In the genomic region with DNA sequence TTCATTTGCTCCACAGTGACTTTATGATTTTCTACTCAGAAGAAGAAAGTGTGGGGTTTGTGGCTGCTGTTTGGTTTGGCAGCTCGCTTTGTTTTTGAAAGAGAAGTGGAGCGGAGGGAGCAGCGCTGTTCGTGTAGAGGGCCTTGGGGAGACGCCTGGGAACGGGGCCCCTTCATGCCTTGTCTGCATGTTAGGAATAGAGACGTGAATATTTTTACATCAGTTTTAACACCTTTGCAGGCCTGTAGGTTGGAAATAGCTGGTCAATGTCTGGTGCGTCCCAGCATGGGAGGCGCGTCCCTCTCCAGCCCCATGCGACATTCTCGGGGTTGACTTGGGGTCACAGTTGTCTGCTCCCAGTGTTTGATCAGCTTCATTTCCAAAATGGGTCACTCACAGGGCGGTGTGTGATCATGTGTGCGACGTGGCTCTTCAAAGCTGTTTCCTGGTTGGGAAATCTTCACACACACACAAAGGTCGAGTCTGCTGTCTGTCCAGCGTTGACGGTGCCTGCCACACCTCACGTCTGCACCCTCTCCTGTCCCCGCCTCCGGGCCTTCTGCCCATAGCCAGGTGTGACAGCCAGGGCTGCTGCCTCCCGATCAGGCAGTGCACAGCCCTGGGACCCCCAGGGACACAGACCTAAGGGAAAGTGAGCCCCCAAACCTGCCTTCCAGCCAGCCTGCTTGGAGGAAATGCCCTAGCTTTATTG, we compare ENCODE assay signal across 11 cellular contexts.
DNase-seq lines count a peak whose midpoint lies in the region; ATAC-seq, FAIRE-seq and TF ChIP-seq lines count a peak whose summit lies in the region.
"Had no signal": no experiment of that assay in that cellular context is flagged by ENCODE, and none has a peak within 500 bp of the region (broad histone marks: within the 10 kb centered on the region; RNA-seq: fewer than 3 reads in every experiment).

No MANE protein-coding gene starts in this region.

- ATAC-seq in activated T-cell treated with anti-CD3 and anti-CD28 coated beads, Interleukin-2, amount 50 U/mL, for 72 hours (replicated peaks in 1 of 2): peak in 1 of 2 donors; percentile 54
- ATAC-seq in lung (ENCODE audit: insufficient read depth, low FRiP score) (peak; percentile 62), upper lobe of left lung (ENCODE audit: low FRiP score in 2 of 2) (peak; percentile 54 to 82)
- ATAC-seq: K562 had no signal

- H2AFZ ChIP-seq in H1 (ENCODE audit: low read length): no peak overlapping the region

- no peak overlapping the region for H3K27ac Mint-ChIP-seq in activated T-cell treated with anti-CD3 and anti-CD28 coated beads, Interleukin-2, amount 50 U/mL, for 72 hours
- H3K27ac Mint-ChIP-seq: memory B cell had no signal

- no peak overlapping the region for H3K56ac ChIP-seq in H1 (replicated peaks; ENCODE audit: insufficient read length, low read depth, low read length)

- H3K27me3 Mint-ChIP-seq in activated T-cell treated with anti-CD3 and anti-CD28 coated beads, Interleukin-2, amount 50 U/mL, for 72 hours (ENCODE audit: low read depth): peaks cover 17% of the 10 kb centered on the region

- H3K14ac ChIP-seq in H1 (ENCODE audit: insufficient read length): no peak overlapping the region

- 84% methylated on average over 22 of the region's 22 CpGs; no CpG with 5 or more reads in 1 of the 2 experiments for WGBS in H1 (ENCODE audit: extremely low coverage in 1 of 2, insufficient coverage in 1 of 2, insufficient read length in 1 of 2, insufficient replicate concordance in 2 of 2, low coverage in 1 of 2, low lambda C conversion rate in 2 of 2, missing lambda C conversion rate in 1 of 2), 2 experiments
- WGBS in lung, 2 donors: 44 to 49% methylated on average over 22 of the region's 22 CpGs
- 51 to 63% methylated on average over 16 to 17 of the region's 22 CpGs for WGBS in upper lobe of left lung, 2 donors

- H3K4me3 ChIP-seq in H1 (ENCODE audit: extremely low read depth in 1 of 4, insufficient read depth in 2 of 4, low read depth in 3 of 4, low read length in 4 of 4) (no peak overlapping the region), lung (no peak overlapping the region), upper lobe of left lung (peak overlapping the region in 1 of 4 donors; percentile 11)
- H3K4me3 ChIP-seq: K562 had no signal

- no peak overlapping the region for H2BK15ac ChIP-seq in H1 (ENCODE audit: low read length)

- H3K23me2 ChIP-seq in H1 (ENCODE audit: low read depth, low read length): no peaks in the 10 kb centered on the region

- peak overlapping the region; percentile 53; the same call in 1 of the 2 replicates for H4K8ac ChIP-seq in H1 (ENCODE audit: extremely low read depth, insufficient read depth, low read length)

- H3K9ac ChIP-seq in H1 (replicated peaks in 1 of 4; ENCODE audit: extremely low read depth in 1 of 4, low read depth in 3 of 4, low read length in 3 of 4): no peak overlapping the region

- no peaks in the 10 kb centered on the region for H3K9me3 Mint-ChIP-seq in activated T-cell treated with anti-CD3 and anti-CD28 coated beads, Interleukin-2, amount 50 U/mL, for 72 hours
- H3K9me3 Mint-ChIP-seq: memory B cell had no signal

- CTCF ChIA-PET in H1 (lab: Charles Lee; ENCODE audit: partially characterized antibody): interaction anchor here (0.9 to 1.2 kb wide), 5 partner anchors 10 to 103 kb away, joined by 3 to 4 read pairs (median 3); no protein-coding TSS in a partner anchor

- no peak overlapping the region; the same call in 1 of the 2 replicates for H2BK12ac ChIP-seq in H1 (ENCODE audit: low read depth, low read length)

- no peak overlapping the region for H2BK120ac ChIP-seq in H1 (replicated peaks; ENCODE audit: low read depth, low read length)

- no peaks in the 10 kb centered on the region for H3K36me3 Mint-ChIP-seq in activated T-cell treated with anti-CD3 and anti-CD28 coated beads, Interleukin-2, amount 50 U/mL, for 72 hours (ENCODE audit: insufficient read depth in 2 of 2)
- H3K36me3 Mint-ChIP-seq: memory B cell had no signal

- no peak for FAIRE-seq in H1 (lab: Jason Lieb, UNC)

- no peaks in the 10 kb centered on the region for H3K9me3 ChIP-seq in H1 (ENCODE audit: insufficient read depth in 2 of 2, low read depth in 1 of 2, low read length in 1 of 2)
- no peaks in the 10 kb centered on the region for H3K9me3 ChIP-seq in lung (ENCODE audit: control insufficient read depth in 2 of 2, insufficient read depth in 1 of 2, low read length in 1 of 2)
- no peaks in the 10 kb centered on the region for H3K9me3 ChIP-seq in upper lobe of left lung

- TF ChIP-seq CTCF in H1 (IDR thresholded peaks at IDR 0.05; ENCODE audit: control extremely low read depth in 1 of 3, insufficient read depth in 1 of 3, low read depth in 1 of 3, low read length in 3 of 3): no peak
- TF ChIP-seq CTCF in lung (IDR thresholded peaks at IDR 0.05; ENCODE audit: control extremely low read depth, extremely low read depth): no peak
- TF ChIP-seq CTCF in upper lobe of left lung (IDR thresholded peaks at IDR 0.05): no peak

- no peak for TF ChIP-seq RAD21 in H1 (IDR thresholded peaks at IDR 0.05 in 1 of 2, conservative IDR thresholded peaks at IDR 0.05 in 1 of 2; ENCODE audit: low read depth in 2 of 2, low read length in 2 of 2)

- H3K79me1 ChIP-seq in H1 (ENCODE audit: low read depth, low read length): no peaks in the 10 kb centered on the region

- no peak for TF ChIP-seq EP300 in H1 (IDR thresholded peaks at IDR 0.05; ENCODE audit: borderline replicate concordance in 1 of 2, low read depth in 2 of 2, low read length in 2 of 2)
- peak in 1 of 4 donors; percentile 50 for TF ChIP-seq EP300 in upper lobe of left lung (IDR thresholded peaks at IDR 0.05)

- POLR2A ChIA-PET in H1 (lab: Charles Lee; ENCODE audit: partially characterized antibody): no interaction called here

- H3K23ac ChIP-seq in H1 (ENCODE audit: insufficient read length): no peak overlapping the region

- DNase-seq in activated T-cell treated with anti-CD3 and anti-CD28 coated beads, Interleukin-2, amount 50 U/mL, for 72 hours: peak in 1 of 2 donors; percentile 10
- no peak for DNase-seq in activated T-cell treated with anti-CD3 and anti-CD28 coated beads for 4 hours
- no peak for DNase-seq in H1 (ENCODE audit: low read depth in 1 of 2, low spot score in 2 of 2)
- peak; percentile 77 for DNase-seq in lung (ENCODE audit: low spot score)
- peak; percentile 75 to 92 for DNase-seq in upper lobe of left lung
- DNase-seq in Kasumi-1 (lab: John Stamatoyannopoulos, UW): no peak
- DNase-seq in DMS 273 treated with DMSO at 0.1 percent for 48 hours (lab: John Stamatoyannopoulos, UW): no peak
- DNase-seq in activated naive CD4-positive, alpha-beta T cell treated with anti-CD3 and anti-CD28 coated beads, Interleukin-2, amount 50 U/mL, for 16 hours: no peak
- DNase-seq: activated gamma-delta T cell treated with Interleukin-2 at 50 U/mL for 16 hours had no signal

- no peak overlapping the region for H4K91ac ChIP-seq in H1 (replicated peaks; ENCODE audit: insufficient read length, low read length)

- no peak overlapping the region for H3K18ac ChIP-seq in H1 (ENCODE audit: extremely low read depth, low read length)

- H4K5ac ChIP-seq in H1 (ENCODE audit: insufficient read length, low read depth, low read length): no peak overlapping the region

- H2BK5ac ChIP-seq in H1 (ENCODE audit: low read depth, low read length): no peak overlapping the region

- H3K4me3 Mint-ChIP-seq in activated T-cell treated with anti-CD3 and anti-CD28 coated beads, Interleukin-2, amount 50 U/mL, for 72 hours: peak overlapping the region; percentile 14 to 19
- H3K4me3 Mint-ChIP-seq: memory B cell had no signal

- H3K27ac ChIP-seq in H1 (ENCODE audit: low read depth, low read length) (no peak overlapping the region), lung (ENCODE audit: low read depth in 1 of 2, low read length in 1 of 2) (peak overlapping the region in 1 of 2 donors; percentile 69), upper lobe of left lung (peak overlapping the region; percentile 45 to 83 (median 62))

- TF ChIP-seq POLR2A in H1 (IDR thresholded peaks at IDR 0.05; ENCODE audit: control extremely low read depth in 1 of 2, low read depth in 2 of 2, low read length in 2 of 2): no peak
- TF ChIP-seq POLR2A in upper lobe of left lung (IDR thresholded peaks at IDR 0.05): peak in 1 of 4 donors; percentile 47

- no peak overlapping the region; the same call in 1 of the 2 replicates for H2BK20ac ChIP-seq in H1 (ENCODE audit: low read length)

- no peak overlapping the region for H2AK5ac ChIP-seq in H1 (ENCODE audit: low read depth, low read length)

- H3K4me2 ChIP-seq in H1 (ENCODE audit: insufficient read depth in 1 of 2, low read depth in 2 of 2, low read length in 2 of 2): no peak overlapping the region

- H3K4me1 ChIP-seq in H1 (replicated peaks in 1 of 4; ENCODE audit: control insufficient read depth in 3 of 4, insufficient read depth in 4 of 4, low read length in 3 of 4) (peaks cover 9 to 15% (median 14%) of the 10 kb centered on the region in 4 experiments), lung (ENCODE audit: control insufficient read depth in 2 of 2, insufficient read depth in 2 of 2, low read length in 2 of 2) (peaks cover 5 to 12% of the 10 kb centered on the region in 2 donors), upper lobe of left lung (peaks cover 13 to 17% (median 15%) of the 10 kb centered on the region in 4 donors)

- H3K79me2 ChIP-seq in H1 (ENCODE audit: control insufficient read depth in 1 of 2, insufficient read depth in 2 of 2, low read length in 2 of 2): no peaks in the 10 kb centered on the region

- no peak overlapping the region for H3K4ac ChIP-seq in H1 (replicated peaks; ENCODE audit: insufficient read length, low read depth, low read length)

- H4K20me1 ChIP-seq in H1 (replicated peaks in 1 of 2; ENCODE audit: control insufficient read depth in 1 of 2, insufficient read depth in 2 of 2, low read length in 2 of 2): no peaks in the 10 kb centered on the region

- H3K36me3 ChIP-seq in H1 (ENCODE audit: control insufficient read depth in 2 of 4, insufficient read depth in 4 of 4, low read length in 3 of 4) (no peaks in the 10 kb centered on the region), lung (ENCODE audit: control insufficient read depth in 2 of 2, insufficient read depth in 2 of 2, low read length in 2 of 2) (no peaks in the 10 kb centered on the region), upper lobe of left lung (no peaks in the 10 kb centered on the region)

- H3K4me1 Mint-ChIP-seq in activated T-cell treated with anti-CD3 and anti-CD28 coated beads, Interleukin-2, amount 50 U/mL, for 72 hours (ENCODE audit: low read depth): peaks cover 18% of the 10 kb centered on the region
- H3K4me1 Mint-ChIP-seq: memory B cell had no signal

- H3K27me3 ChIP-seq in H1 (replicated peaks in 1 of 4; ENCODE audit: control insufficient read depth in 3 of 4, extremely low read depth in 1 of 4, insufficient read depth in 3 of 4, low read length in 3 of 4) (no peaks in the 10 kb centered on the region; a peak in 1 of 7 replicates), lung (ENCODE audit: control insufficient read depth, insufficient read depth) (no peaks in the 10 kb centered on the region), upper lobe of left lung (no peaks in the 10 kb centered on the region)

TF ChIP-seq in H1, 55 proteins besides CTCF, POLR2A, EP300 and RAD21 (continues in another document):
- TF ChIP-seq JUN (IDR thresholded peaks at IDR 0.05; ENCODE audit: low read depth, low read length) (no peak), SIN3A (conservative IDR thresholded peaks at IDR 0.05 in 1 of 2, IDR thresholded peaks at IDR 0.05 in 1 of 2; ENCODE audit: low read depth in 1 of 2, low read length in 2 of 2) (no peak), EGR1 (IDR thresholded peaks at IDR 0.05; ENCODE audit: borderline replicate concordance, low read depth, low read length) (no peak)

Comparison
In these comparisons a context has a peak if more than half of its experiments do, and no peak if none do; other contexts are left out.
1. DNase-seq: peak in lung (single experiment) and upper lobe of left lung (2 of 2); none in activated T-cell treated with anti-CD3 and anti-CD28 coated beads for 4 hours (single experiment), H1 (0 of 2), Kasumi-1 (0 of 2), DMS 273 treated with DMSO at 0.1 percent for 48 hours (single experiment) and activated naive CD4-positive, alpha-beta T cell treated with anti-CD3 and anti-CD28 coated beads, Interleukin-2, amount 50 U/mL, for 16 hours (single experiment).